8 cellular contexts compared by ENCODE assay signal in genomic region chr19:46975918-46976782, GRCh38. TPM values are rescaled to one million over a fixed set of nuclear protein-coding genes. Genes with fewer than 3 reads are reported as not detected.
DNase-seq lines count a peak whose midpoint lies in the region; ATAC-seq and TF ChIP-seq lines count a peak whose summit lies in the region.

No MANE protein-coding gene starts in this region.

- 23 to 31% methylated on average over 18 of the region's 18 CpGs for WGBS in esophagus, 2 donors

- TF ChIP-seq POLR2A in vagina (IDR thresholded peaks at IDR 0.05) = no peak

- no peaks in the 10 kb centered on the region for H3K9me3 Mint-ChIP-seq in mesothelial cell of epicardium

- H3K27me3 Mint-ChIP-seq in mesothelial cell of epicardium (ENCODE audit: low read depth) = no peaks in the 10 kb centered on the region

- H3K4me3 ChIP-seq in BLaER1 (no peak overlapping the region), esophagus (ENCODE audit: low read depth in 1 of 2, low read length in 2 of 2) (no peak overlapping the region), vagina (no peak overlapping the region)

- peak overlapping the region; percentile 64; the same call in 1 of the 2 replicates for H3K9ac ChIP-seq in BLaER1

- no peak for TF ChIP-seq CTCF in mesothelial cell of epicardium (IDR thresholded peaks at IDR 0.05; ENCODE audit: unreplicated experiment)
- TF ChIP-seq CTCF in vagina (IDR thresholded peaks at IDR 0.05) = no peak

- intact Hi-C loops in vagina (cut with DNase I) = loop anchor here (10.0 kb wide), 1 partner anchor 51 kb away; no protein-coding TSS in a partner anchor

- H3K27me3 ChIP-seq in BLaER1 (no peaks in the 10 kb centered on the region), esophagus (ENCODE audit: control insufficient read depth in 1 of 2, insufficient read depth in 2 of 2, low read length in 2 of 2) (no peaks in the 10 kb centered on the region), vagina (no peaks in the 10 kb centered on the region)

- DNase-seq in RPMI7951 (ENCODE audit: low read depth) (peak; percentile 99), mesothelial cell of epicardium (ENCODE audit: low spot score in 2 of 2, unreplicated experiment in 2 of 2) (peak in 1 of 2 experiments; percentile 55), vagina (ENCODE audit: extremely low spot score in 2 of 2) (peak in 1 of 2 donors; percentile 97)

- peak overlapping the region; percentile 95 for H3K27ac Mint-ChIP-seq in mesothelial cell of epicardium

- H3K4me3 Mint-ChIP-seq in mesothelial cell of epicardium = no peak overlapping the region

- peak overlapping the region; percentile 76 for H3K4me2 ChIP-seq in BLaER1

- peaks cover 69% of the 10 kb centered on the region for H3K4me1 ChIP-seq in BLaER1
- H3K4me1 ChIP-seq in esophagus (ENCODE audit: control insufficient read depth in 2 of 2, insufficient read depth in 2 of 2, low read length in 1 of 2) = peaks cover 6 to 34% of the 10 kb centered on the region in 2 donors
- H3K4me1 ChIP-seq in vagina = peaks cover 97% of the 10 kb centered on the region

- H3K4me1 Mint-ChIP-seq in mesothelial cell of epicardium = peaks cover 39% of the 10 kb centered on the region

- H3K9me3 ChIP-seq in BLaER1 (no peaks in the 10 kb centered on the region), esophagus (ENCODE audit: control insufficient read depth in 2 of 2, insufficient read depth in 1 of 2, low read depth in 1 of 2, low read length in 1 of 2) (no peaks in the 10 kb centered on the region), vagina (no peaks in the 10 kb centered on the region)

- peaks cover 92% of the 10 kb centered on the region for H4K20me1 ChIP-seq in BLaER1

- ATAC-seq in GM18868 (IDR thresholded peaks at IDR 0.05; ENCODE audit: unreplicated experiment) (no peak), GM19328 (IDR thresholded peaks at IDR 0.05; ENCODE audit: unreplicated experiment) (no peak), HG03571 (IDR thresholded peaks at IDR 0.05; ENCODE audit: unreplicated experiment) (no peak)

- H3K36me3 Mint-ChIP-seq in mesothelial cell of epicardium = no peaks in the 10 kb centered on the region

- H3K27ac ChIP-seq in BLaER1 (peak overlapping the region; percentile 52), esophagus (ENCODE audit: low read depth in 2 of 2, low read length in 1 of 2) (peak overlapping the region; percentile 47 to 90), vagina (peak overlapping the region; percentile 81)

- peaks cover 35% of the 10 kb centered on the region for H3K36me3 ChIP-seq in BLaER1
- no peaks in the 10 kb centered on the region for H3K36me3 ChIP-seq in esophagus (ENCODE audit: control insufficient read depth in 2 of 2, insufficient read depth in 2 of 2, low read length in 1 of 2)
- H3K36me3 ChIP-seq in vagina = no peaks in the 10 kb centered on the region

RNA-seq across cellular contexts. Expression of gene NPAS1, which starts 43.5 kb away (rescaled TPM):
- total RNA-seq in RPMI7951 (2014; rRNA removed; shearing (Covaris generic)) = not detected in 2 replicates
- 1 to 10 TPM in 1 of 2 donors, under 1 TPM in 1; 0.56 to 1.2 TPM for polyA plus RNA-seq in esophagus
- 3.4 to 3.9 TPM (median 3.9 TPM) in 3 replicates for total RNA-seq in mesothelial cell of epicardium
- 0.49 TPM for total RNA-seq in vagina
